Comparison of ENCODE assay signal across 8 cellular contexts in the genomic region with DNA sequence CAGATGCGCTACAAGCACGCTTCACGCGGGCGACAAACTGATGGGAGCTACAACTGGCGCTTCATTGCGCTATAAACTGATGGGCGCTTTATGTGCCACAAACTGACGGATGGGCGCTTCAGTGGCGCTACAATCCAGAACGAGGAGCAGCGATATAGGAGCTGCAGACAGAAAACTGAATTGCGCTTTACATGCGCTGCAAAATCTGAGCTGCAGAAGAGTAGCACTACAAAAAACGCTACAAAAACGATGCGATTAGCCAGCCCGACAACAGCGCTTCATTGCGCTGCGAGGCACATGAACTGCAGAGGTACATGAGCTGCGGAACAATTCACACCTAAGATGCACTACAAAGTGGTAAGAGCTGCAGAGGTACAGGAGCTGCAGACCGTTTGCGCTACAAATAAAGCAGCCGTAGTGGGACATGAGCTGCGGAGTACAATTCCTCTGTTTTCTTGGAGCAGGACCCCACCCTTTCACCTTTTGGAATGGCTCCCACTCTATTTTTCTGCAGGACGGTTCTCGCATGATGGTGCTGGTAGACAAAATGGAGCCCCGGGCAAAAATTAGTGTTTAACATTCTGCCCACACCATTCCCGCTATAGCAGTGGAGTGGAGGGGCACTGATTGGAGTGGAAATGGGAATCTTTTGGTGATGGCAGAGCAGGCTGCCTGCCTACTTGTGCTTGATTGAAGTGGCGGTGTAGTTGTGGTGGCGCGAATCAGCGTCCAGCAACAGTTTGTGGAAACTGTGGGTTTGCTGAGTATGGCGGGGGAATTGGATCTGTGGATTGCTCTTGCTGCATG.
DNase-seq lines count a peak whose midpoint lies in the region; ATAC-seq lines count a peak whose summit lies in the region.

No MANE protein-coding gene starts in this region.

- 0 out of 2 replicates have a peak, but pooled peaks cover 6% of the 10 kb centered on the region for H3K9me3 ChIP-seq in iPS-20b (ENCODE audit: insufficient read depth, low read depth, low read length)

- H3K27ac ChIP-seq in iPS-20b (ENCODE audit: low read length) = no peak overlapping the region
- H3K27ac ChIP-seq in skin epidermis = no peak overlapping the region

- ATAC-seq in GM19023 (IDR thresholded peaks at IDR 0.05; ENCODE audit: unreplicated experiment) (no peak), HG03108 (IDR thresholded peaks at IDR 0.05; ENCODE audit: unreplicated experiment) (no peak)

- DNase-seq in NCI-H2196 (lab: John Stamatoyannopoulos, UW; ENCODE audit: unreplicated experiment) = peak; percentile 51
- DNase-seq in NCI-H2196 treated with DMSO at 0.1 percent for 48 hours (lab: John Stamatoyannopoulos, UW; ENCODE audit: unreplicated experiment) = no peak
- peak; percentile 44 for DNase-seq in NCI-H748 treated with DMSO at 0.1 percent for 48 hours (lab: John Stamatoyannopoulos, UW)
- DNase-seq in anterior cingulate cortex (lab: John Stamatoyannopoulos, UW) = peak in 33 of 58 donors; percentile 6 to 68 (median 23)

- H3K27me3 ChIP-seq in iPS-20b (ENCODE audit: insufficient read depth, low read length) = peaks cover 21% of the 10 kb centered on the region

- H3K4me1 ChIP-seq in iPS-20b (ENCODE audit: insufficient read depth, low read length) = peaks cover 7% of the 10 kb centered on the region; the same call in 1 of the 2 replicates

- no peaks in the 10 kb centered on the region for H3K36me3 ChIP-seq in iPS-20b (ENCODE audit: insufficient read depth, low read depth, low read length)

- peak overlapping the region; percentile 70; the same call in 1 of the 2 replicates for H3K9ac ChIP-seq in iPS-20b (ENCODE audit: low read depth, low read length)

- peak overlapping the region; percentile 77 for H3K4me3 ChIP-seq in iPS-20b (ENCODE audit: low read length)
- H3K4me3 ChIP-seq in skin epidermis = peak overlapping the region; percentile 0 to 38 (median 25)
